Comparison of ENCODE assay signal across 1 cellular context in genomic region chr1:47317841-47318240, GRCh38.
TF ChIP-seq lines count a peak whose summit lies in the region.

No MANE protein-coding gene starts in this region.

TF ChIP-seq in K562, 482 proteins besides CTCF, POLR2A, EP300 and RAD21:
- TF ChIP-seq SNRNP70 (optimal IDR thresholded peaks at IDR 0.05; ENCODE audit: low read depth, low read length) (no peak), MEF2A (IDR thresholded peaks at IDR 0.05; ENCODE audit: control insufficient read depth, low read depth, low read length) (no peak), ZNF212 (CRISPR knock-in tag; IDR thresholded peaks at IDR 0.05) (no peak), STAT5B (CRISPR knock-in tag; IDR thresholded peaks at IDR 0.05) (no peak)
